8 cellular contexts compared by ENCODE assay signal in the genomic region with DNA sequence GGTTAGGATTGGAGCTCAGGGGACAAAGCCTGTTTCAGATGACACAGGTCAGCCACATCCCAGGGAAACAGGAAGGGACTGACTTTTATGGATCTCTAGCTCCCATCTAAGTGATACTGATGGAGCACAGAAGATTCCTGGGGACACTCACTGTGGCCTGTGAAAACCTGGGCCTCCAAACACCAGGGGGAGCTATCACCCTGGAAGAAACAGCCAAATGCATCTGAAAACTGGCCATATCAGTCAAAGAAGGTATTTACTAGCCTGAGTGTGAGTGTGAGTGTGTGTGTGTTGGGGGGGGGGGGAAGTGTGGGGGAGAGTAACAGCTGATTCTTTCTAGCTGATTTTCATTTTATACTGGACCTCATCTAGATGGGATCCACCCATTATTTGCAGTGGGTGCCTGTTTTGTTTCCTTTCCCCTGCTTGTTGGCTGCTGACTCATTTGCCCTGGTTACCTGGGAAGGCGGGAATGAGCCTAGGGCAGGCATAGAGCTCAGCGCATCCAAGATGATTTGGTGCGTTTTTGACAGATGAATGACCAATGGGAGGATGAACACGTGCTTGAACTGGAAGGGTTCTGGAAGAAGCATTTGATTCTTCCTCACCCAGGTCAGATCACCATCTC.
A peak's percentile ranks its signal among the peaks of the same experiment; 100 is the strongest.
DNase-seq lines count a peak whose midpoint lies in the region; ATAC-seq, FAIRE-seq and TF ChIP-seq lines count a peak whose summit lies in the region.

No MANE protein-coding gene starts in this region.

- peaks cover 5% of the 10 kb centered on the region for H3K4me1 ChIP-seq in right cardiac atrium (ENCODE audit: control insufficient read depth, insufficient read depth, low read length)

- peak; percentile 54 to 56 for ATAC-seq in right cardiac atrium
- ATAC-seq in GM19455 (IDR thresholded peaks at IDR 0.05; ENCODE audit: unreplicated experiment) = no peak

- WGBS in right cardiac atrium = 63% methylated on average over 4 of the region's 4 CpGs

- H3K27me3 ChIP-seq in right cardiac atrium (ENCODE audit: control insufficient read depth, insufficient read depth) = no peaks in the 10 kb centered on the region

- no peak overlapping the region for H3K4me3 ChIP-seq in right cardiac atrium (ENCODE audit: low read length)

- no peak for DNase-seq in AG09319 (ENCODE audit: extremely low read depth, low read depth)
- DNase-seq in GM12891 (ENCODE audit: insufficient read length, low spot score) = peak; percentile 46
- peak; percentile 53 for DNase-seq in NCI-H1092 treated with DMSO at 0.1 percent for 48 hours (lab: John Stamatoyannopoulos, UW)
- DNase-seq in activated CD4-positive, alpha-beta T cell treated with anti-CD3 and anti-CD28 coated beads, Interleukin-2, amount 50 U/mL, for 48 hours = peak; percentile 46 to 59
- DNase-seq in right cardiac atrium = peak in 2 of 3 donors; percentile 39 to 74
- DNase-seq in stimulated activated CD4-positive, alpha-beta T cell treated with anti-CD3 and anti-CD28 coated beads, Interleukin-15, amount 100 ng/mL, for 48 hours (ENCODE audit: low read depth in 2 of 2) = peak; percentile 2 to 16
- no peak for DNase-seq in GF-D8 (lab: John Stamatoyannopoulos, UW)

- peak; percentile 56 for FAIRE-seq in GM12891 (lab: Jason Lieb, UNC)

- H3K9me3 ChIP-seq in right cardiac atrium (ENCODE audit: control insufficient read depth, low read length) = no peaks in the 10 kb centered on the region

- no peak for TF ChIP-seq POLR2A in GM12891 (IDR thresholded peaks at IDR 0.05; ENCODE audit: low read depth, low read length)

- peak; percentile 64 for TF ChIP-seq CTCF in AG09319 (IDR thresholded peaks at IDR 0.05; ENCODE audit: low read depth, low read length)

- no peak overlapping the region for H3K27ac ChIP-seq in right cardiac atrium (ENCODE audit: low read length)

- intact Hi-C loops in right cardiac atrium (cut with DNase I) = loop anchor here (2.0 to 10.0 kb wide), 6 partner anchors 148 to 356 kb away; no protein-coding TSS in a partner anchor

TF ChIP-seq in GM12891, 5 proteins besides CTCF, POLR2A, EP300 and RAD21:
- TF ChIP-seq SPI1 (IDR thresholded peaks at IDR 0.05; ENCODE audit: low read depth, low read length) = no peak
- TF ChIP-seq POLR2AphosphoS5 (IDR thresholded peaks at IDR 0.05; ENCODE audit: low read depth, low read length) = no peak
- TF ChIP-seq POU2F2 (IDR thresholded peaks at IDR 0.05; ENCODE audit: low read depth, low read length) = peak; percentile 24; the same call in 1 of the 2 replicates
- no peak for TF ChIP-seq TAF1 (IDR thresholded peaks at IDR 0.05; ENCODE audit: low read depth, low read length)
- no peak for TF ChIP-seq PAX5 (IDR thresholded peaks at IDR 0.05; ENCODE audit: insufficient read depth, low read length, severe bottlenecking)

Comparison
In these comparisons a context has a peak if more than half of its experiments do, and no peak if none do; other contexts are left out.
1. DNase-seq: peak in GM12891 (single experiment), NCI-H1092 treated with DMSO at 0.1 percent for 48 hours (single experiment), activated CD4-positive, alpha-beta T cell treated with anti-CD3 and anti-CD28 coated beads, Interleukin-2, amount 50 U/mL, for 48 hours (2 of 2), right cardiac atrium (2 of 3) and stimulated activated CD4-positive, alpha-beta T cell treated with anti-CD3 and anti-CD28 coated beads, Interleukin-15, amount 100 ng/mL, for 48 hours (2 of 2); none in AG09319 (single experiment) and GF-D8 (single experiment).